Comparison of ENCODE assay signal across 8 cellular contexts in genomic region chr2:47402555-47402804, GRCh38. TPM values are rescaled to one million over a fixed set of nuclear protein-coding genes. Genes with fewer than 3 reads are reported as not detected.
DNase-seq lines count a peak whose midpoint lies in the region; ATAC-seq and TF ChIP-seq lines count a peak whose summit lies in the region.

No MANE protein-coding gene starts in this region.

- CTCF ChIA-PET in BJ (lab: Yijun Ruan, JAX): interaction anchor here (1.8 to 2.1 kb wide), 2 partner anchors 68 to 365 kb away, joined by 6 read pairs; no protein-coding TSS in a partner anchor
- CTCF ChIA-PET in naive thymus-derived CD4-positive, alpha-beta T cell (lab: Charles Lee): interaction anchor here (0.5 to 1.5 kb wide), 3 partner anchors 14 to 230 kb away, joined by 3 to 6 read pairs (median 5); no protein-coding TSS in a partner anchor

- H3K36me3 ChIP-seq in BJ (ENCODE audit: control insufficient read depth, insufficient read depth, low read length): no peaks in the 10 kb centered on the region
- peaks cover 0 to 3% (median 0%) of the 10 kb centered on the region in 3 experiments for H3K36me3 ChIP-seq in naive thymus-derived CD4-positive, alpha-beta T cell (ENCODE audit: control insufficient read depth in 2 of 3, insufficient read depth in 3 of 3, low read length in 3 of 3)

- H3K27ac ChIP-seq in coronary artery: peak overlapping the region in 1 of 2 donors; percentile 61
- peak overlapping the region; percentile 65 for H3K27ac ChIP-seq in naive thymus-derived CD4-positive, alpha-beta T cell (ENCODE audit: low read depth, low read length)

- POLR2A ChIA-PET in BJ (lab: Charles Lee): no interaction called here
- POLR2A ChIA-PET in naive thymus-derived CD4-positive, alpha-beta T cell (lab: Charles Lee): interaction anchor here (0.9 kb wide), 1 partner anchor 380 kb away, joined by 4 read pairs; the partner anchor contains the start of gene MSH6

- peak overlapping the region; percentile 90 to 100 (median 98) for H3K4me3 Mint-ChIP-seq in naive thymus-derived CD4-positive, alpha-beta T cell

- H3K27me3 Mint-ChIP-seq in naive thymus-derived CD4-positive, alpha-beta T cell: peaks cover 0 to 2% (median 0%) of the 10 kb centered on the region in 5 donors

- DNase-seq in BJ (ENCODE audit: low read depth) (peak; percentile 4), LNCaP clone FGC (ENCODE audit: low read depth) (no peak), coronary artery (ENCODE audit: low spot score) (no peak), NCI-H187 treated with DMSO at 0.1 percent for 48 hours (lab: John Stamatoyannopoulos, UW) (no peak), SK-N-DZ (ENCODE audit: low spot score) (no peak), amniotic stem cell (lab: John Stamatoyannopoulos, UW) (no peak), cerebellum (ENCODE audit: low spot score) (no peak)
- DNase-seq in naive thymus-derived CD4-positive, alpha-beta T cell: no peak

- H3K9me3 Mint-ChIP-seq in naive thymus-derived CD4-positive, alpha-beta T cell: peaks cover 0 to 3% (median 0%) of the 10 kb centered on the region in 11 donors

- no peaks in the 10 kb centered on the region for H3K9me3 ChIP-seq in naive thymus-derived CD4-positive, alpha-beta T cell (ENCODE audit: control insufficient read depth in 2 of 3, low read length in 3 of 3)

- peaks cover 0 to 20% (median 13%) of the 10 kb centered on the region in 5 donors for H3K36me3 Mint-ChIP-seq in naive thymus-derived CD4-positive, alpha-beta T cell

- H3K27me3 ChIP-seq in BJ (ENCODE audit: control insufficient read depth, insufficient read depth, low read length): no peaks in the 10 kb centered on the region
- no peaks in the 10 kb centered on the region for H3K27me3 ChIP-seq in naive thymus-derived CD4-positive, alpha-beta T cell (ENCODE audit: control insufficient read depth in 2 of 2, insufficient read depth in 2 of 2, low read length in 2 of 2)

- peaks cover 9 to 12% of the 10 kb centered on the region in 2 donors for H3K4me1 ChIP-seq in naive thymus-derived CD4-positive, alpha-beta T cell (ENCODE audit: control insufficient read depth in 2 of 2, insufficient read depth in 2 of 2, low read length in 2 of 2)

- H3K27ac Mint-ChIP-seq in naive thymus-derived CD4-positive, alpha-beta T cell: peak overlapping the region; percentile 81 to 96 (median 91)

- H3K4me1 Mint-ChIP-seq in naive thymus-derived CD4-positive, alpha-beta T cell: peaks cover 28 to 44% (median 35%) of the 10 kb centered on the region in 7 donors

- no peak for TF ChIP-seq CTCF in BJ (IDR thresholded peaks at IDR 0.05; ENCODE audit: insufficient read depth, low read depth, low read length)
- no peak for TF ChIP-seq CTCF in LNCaP clone FGC (IDR thresholded peaks at IDR 0.05; ENCODE audit: control insufficient read depth, extremely low read depth, insufficient read depth)
- no peak for TF ChIP-seq CTCF in coronary artery (IDR thresholded peaks at IDR 0.05)

- H3K4me3 ChIP-seq in BJ (ENCODE audit: low read depth, low read length): peak overlapping the region; percentile 99
- peak overlapping the region; percentile 72 for H3K4me3 ChIP-seq in LNCaP clone FGC (ENCODE audit: low read depth, low read length)
- peak overlapping the region; percentile 97 for H3K4me3 ChIP-seq in coronary artery
- H3K4me3 ChIP-seq in naive thymus-derived CD4-positive, alpha-beta T cell (ENCODE audit: low read length): peak overlapping the region; percentile 90

- intact Hi-C loops in naive thymus-derived CD4-positive, alpha-beta T cell (cut with micrococcal nuclease): loop anchor here (1.0 to 10.0 kb wide), 9 partner anchors 119 to 1838 kb away; partner anchors contain the start of genes MSH6 (in 2 of the 2), FBXO11 (in 1 of the 2), MCFD2 (in 1 of the 2) and PRKCE (in 1 of the 2)

- no peak for ATAC-seq in naive thymus-derived CD4-positive, alpha-beta T cell

RNA-seq across cellular contexts. Expression of gene MSH2, which starts 0.5 kb away (rescaled TPM):
- polyA plus RNA-seq in BJ (2011; rRNA removed): 4.9 and 12.1 TPM in 2 replicates
- 5.5 and 5.6 TPM in 2 replicates for polyA minus RNA-seq in BJ (2011; rRNA and poly(A)+ RNA removed)
- total RNA-seq in naive thymus-derived CD4-positive, alpha-beta T cell: 10 to 100 TPM; 12.2 to 44.7 (median 31.4) TPM
- 10 to 100 TPM; 40.5 to 46.8 TPM for polyA plus RNA-seq in naive thymus-derived CD4-positive, alpha-beta T cell
- 133 and 135 TPM in 2 replicates for polyA plus RNA-seq in SK-N-DZ (2014; cell fraction: cytosol; rRNA removed)
- polyA plus RNA-seq in SK-N-DZ (2014; cell fraction: nucleus; rRNA removed): 67.8 and 75.6 TPM in 2 replicates
- total RNA-seq in cerebellum: 74.9 TPM

RNA-seq across cellular contexts. Expression of gene EPCAM, which starts 33.4 kb away (rescaled TPM):
- 0.15 and 0.42 TPM in 2 replicates for polyA plus RNA-seq in BJ (2011; rRNA removed)
- not detected in 2 replicates for polyA minus RNA-seq in BJ (2011; rRNA and poly(A)+ RNA removed)
- not detected for total RNA-seq in naive thymus-derived CD4-positive, alpha-beta T cell
- polyA plus RNA-seq in naive thymus-derived CD4-positive, alpha-beta T cell: not detected
- polyA plus RNA-seq in SK-N-DZ (2014; cell fraction: cytosol; rRNA removed): 0.06 TPM in 1 of 2 replicates, not detected in the other
- polyA plus RNA-seq in SK-N-DZ (2014; cell fraction: nucleus; rRNA removed): 1.5 and 2.1 TPM in 2 replicates
- 18.4 TPM for total RNA-seq in cerebellum

Comparison
In these comparisons a context has a peak if more than half of its experiments do, and no peak if none do; other contexts are left out.
1. RNA of gene EPCAM, which starts 33.4 kb away (total RNA-seq): 18.4 TPM in cerebellum (single experiment); not detected in naive thymus-derived CD4-positive, alpha-beta T cell; every median in the first group is over 10 times any median in the second.
2. Peak in every context shown above with its lines, with median percentiles within 50 percentile points of each other: H3K4me3 ChIP-seq.